Comparison of ENCODE assay signal across 8 cellular contexts in the genomic region with DNA sequence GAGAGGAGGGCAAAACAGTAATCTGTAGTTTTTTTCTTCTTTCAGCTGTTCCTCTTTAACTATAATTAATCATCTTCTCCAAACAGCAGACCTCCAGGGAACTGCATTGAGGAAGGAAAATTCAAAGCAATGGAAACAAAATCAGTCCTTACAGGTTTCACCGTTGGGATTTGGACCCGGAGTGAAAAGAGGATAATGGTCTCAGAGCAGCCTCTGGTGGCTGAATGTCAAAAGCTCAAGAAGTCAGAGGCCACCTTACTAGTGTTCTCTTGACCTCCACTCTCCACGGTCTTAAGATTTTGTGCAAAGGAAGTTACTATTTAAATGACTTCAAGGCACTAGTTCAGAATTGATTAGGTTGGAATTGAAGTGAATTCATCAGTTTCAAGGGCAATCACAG. TPM values are rescaled to one million over a fixed set of nuclear protein-coding genes. Genes with fewer than 3 reads are reported as not detected.
DNase-seq lines count a peak whose midpoint lies in the region; ATAC-seq and TF ChIP-seq lines count a peak whose summit lies in the region.

No MANE protein-coding gene starts in this region.

- H3K27me3 ChIP-seq in Caco-2 (replicated peaks; ENCODE audit: control insufficient read depth, insufficient read depth, low read length): no peaks in the 10 kb centered on the region
- H3K27me3 ChIP-seq in lung (ENCODE audit: control insufficient read depth, insufficient read depth): no peaks in the 10 kb centered on the region

- CTCF ChIA-PET in Caco-2 (lab: Charles Lee): interaction anchor here (0.6 to 0.7 kb wide), 2 partner anchors 38 to 447 kb away, joined by 3 to 4 read pairs; no protein-coding TSS in a partner anchor

- POLR2A ChIA-PET in Caco-2 (lab: Charles Lee): interaction anchor here (0.6 kb wide), 1 partner anchor 1122 kb away, joined by 3 read pairs; no protein-coding TSS in a partner anchor

- H3K9me3 ChIP-seq in Caco-2 (no peaks in the 10 kb centered on the region), lung (ENCODE audit: control insufficient read depth in 2 of 2, insufficient read depth in 1 of 2, low read length in 1 of 2) (peaks cover 0 to 2% of the 10 kb centered on the region in 2 donors)

- H3K27ac Mint-ChIP-seq in Caco-2 (ENCODE audit: unreplicated experiment): no peak overlapping the region

- H3K36me3 Mint-ChIP-seq in Caco-2 (ENCODE audit: insufficient read depth, unreplicated experiment): no peaks in the 10 kb centered on the region

- H3K4me1 ChIP-seq in Caco-2: peaks cover 8% of the 10 kb centered on the region
- H3K4me1 ChIP-seq in lung (ENCODE audit: control insufficient read depth in 2 of 2, insufficient read depth in 2 of 2, low read length in 2 of 2): no peaks in the 10 kb centered on the region

- TF ChIP-seq CTCF in Caco-2 (IDR thresholded peaks at IDR 0.05; ENCODE audit: insufficient read depth in 1 of 2, low read depth in 1 of 2, low read length in 1 of 2, severe bottlenecking in 1 of 2, unreplicated experiment in 1 of 2) (peak; percentile 39 to 59), NB4 (IDR thresholded peaks at IDR 0.05; ENCODE audit: low read depth, low read length) (peak; percentile 25), lung (IDR thresholded peaks at IDR 0.05; ENCODE audit: control extremely low read depth, extremely low read depth) (peak; percentile 40)

- H3K4me3 ChIP-seq in Caco-2 (ENCODE audit: low read depth, low read length) (no peak overlapping the region), NB4 (ENCODE audit: low read depth, low read length) (no peak overlapping the region), lung (no peak overlapping the region)

- intact Hi-C loops in Caco-2 (cut with micrococcal nuclease; ENCODE audit: unreplicated experiment): loop anchor here (1.0 to 2.0 kb wide), 4 partner anchors 16 to 446 kb away; a partner anchor contains a TSS

- TF ChIP-seq POLR2A in NB4 (IDR thresholded peaks at IDR 0.05; ENCODE audit: extremely low read depth, insufficient read length): no peak

- no peaks in the 10 kb centered on the region for H3K4me1 Mint-ChIP-seq in Caco-2 (ENCODE audit: low read depth, unreplicated experiment)

- ATAC-seq in lung (ENCODE audit: insufficient read depth, low FRiP score) (no peak), HG03457 (IDR thresholded peaks at IDR 0.05; ENCODE audit: unreplicated experiment) (no peak)

- DNase-seq in Caco-2 (peak in 1 of 2 experiments; percentile 51), NB4 (ENCODE audit: low read depth) (peak; percentile 9), T47D (ENCODE audit: low read depth in 1 of 2, low spot score in 1 of 2) (peak; percentile 29 to 76), lung (ENCODE audit: low spot score) (peak; percentile 32), HuH-7.5 (ENCODE audit: low spot score) (no peak), UCSD-AML1 (lab: John Stamatoyannopoulos, UW; ENCODE audit: unreplicated experiment) (no peak)
- DNase-seq in stimulated activated CD8-positive, alpha-beta memory T cell treated with anti-CD3 and anti-CD28 coated beads, Interleukin-4, amount 100 ng/mL, for 48 hours: no peak

- H3K9me3 Mint-ChIP-seq in Caco-2 (ENCODE audit: unreplicated experiment): no peaks in the 10 kb centered on the region

- H3K27ac ChIP-seq in lung (ENCODE audit: low read depth in 1 of 2, low read length in 1 of 2): no peak overlapping the region

- H3K36me3 ChIP-seq in Caco-2 (ENCODE audit: control insufficient read depth, insufficient read depth, low read length) (no peaks in the 10 kb centered on the region), lung (ENCODE audit: control insufficient read depth in 2 of 2, insufficient read depth in 2 of 2, low read length in 2 of 2) (no peaks in the 10 kb centered on the region)

- no peak overlapping the region for H3K4me3 Mint-ChIP-seq in Caco-2 (ENCODE audit: unreplicated experiment)

- in situ Hi-C loops in T47D (cut with HindIII; ENCODE audit: low pct_unique_long_range_greater_than_20kb, low sequenced_read_pairs): no loop called here

- WGBS in lung, 2 donors: 3 to 18% methylated on average over 3 of the region's 3 CpGs

- no peaks in the 10 kb centered on the region for H3K27me3 Mint-ChIP-seq in Caco-2 (ENCODE audit: insufficient read depth, unreplicated experiment)

- no TSS peak for BruUV-seq in Caco-2 (replicated peaks; lab: Mats Ljungman, UMichigan)

RNA-seq across cellular contexts. Expression of a gene that starts 16.0 kb away (rescaled TPM):
- total RNA-seq in Caco-2 (2022) (54.0 and 61.3 TPM in 2 replicates), lung (10 to 100 TPM; 20.6 to 25.8 TPM)
- 1 to 10 TPM; 4.3 to 5.2 TPM for polyA plus RNA-seq in lung

Comparison
In these comparisons a context has a peak if more than half of its experiments do, and no peak if none do; other contexts are left out.
1. DNase-seq: peak in NB4 (single experiment), T47D (2 of 2) and lung (single experiment); none in HuH-7.5 (single experiment), stimulated activated CD8-positive, alpha-beta memory T cell treated with anti-CD3 and anti-CD28 coated beads, Interleukin-4, amount 100 ng/mL, for 48 hours (single experiment) and UCSD-AML1 (single experiment).
2. Peak in every context shown above with its lines, with median percentiles within 50 percentile points of each other: CTCF ChIP-seq.